In the genomic region with DNA sequence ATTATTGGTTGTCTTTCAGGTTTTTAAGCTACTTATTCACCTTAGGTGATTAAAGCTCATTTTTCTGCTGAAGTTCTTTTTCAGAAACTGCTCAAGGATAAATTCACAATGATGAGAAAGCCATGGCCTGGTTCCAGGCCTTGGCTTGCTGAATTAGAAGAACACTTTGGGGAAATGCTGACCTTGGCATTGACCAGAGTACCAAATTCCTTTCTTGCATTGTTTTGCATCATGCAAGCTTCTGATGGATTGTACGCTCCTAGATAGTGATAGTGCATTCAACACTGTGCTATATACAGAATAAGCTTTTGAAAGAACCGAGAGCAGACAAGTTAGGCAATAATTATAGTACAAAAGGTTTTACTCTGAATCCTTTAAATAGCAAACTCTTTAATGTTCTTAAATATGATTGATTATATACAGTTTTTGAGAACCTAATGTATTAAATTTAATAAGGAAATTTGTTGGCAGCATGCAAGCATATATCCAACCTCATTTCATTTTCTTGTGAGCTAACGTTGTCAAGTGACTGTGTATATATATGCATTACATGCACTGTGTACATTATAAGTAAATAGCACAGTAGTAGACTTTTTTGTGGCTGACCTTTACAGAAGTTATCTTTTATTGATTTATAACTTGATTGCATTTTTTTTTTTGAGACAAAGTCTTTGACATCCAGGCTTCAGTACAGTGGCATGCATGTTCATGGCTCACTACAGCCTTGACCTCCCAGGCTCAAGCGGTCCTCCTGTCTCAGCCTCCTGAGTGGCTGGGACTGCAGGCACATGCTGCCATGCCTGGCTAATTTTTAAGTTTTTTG, we compare ENCODE assay signal across 13 cellular contexts.
DNase-seq lines count a peak whose midpoint lies in the region; ATAC-seq, FAIRE-seq and TF ChIP-seq lines count a peak whose summit lies in the region.
"Had no signal": no experiment of that assay in that cellular context is flagged by ENCODE, and none has a peak within 500 bp of the region (broad histone marks: within the 10 kb centered on the region; RNA-seq: fewer than 3 reads in every experiment).

No MANE protein-coding gene starts in this region.

- DNase-seq in Right ventricle myocardium inferior (ENCODE audit: missing footprints), result no peak
- DNase-seq in cardiac septum (ENCODE audit: low spot score), result no peak
- DNase-seq in fibroblast of gingiva (ENCODE audit: low read depth), result peak; percentile 94
- DNase-seq in mucosa of descending colon, result no peak
- no peak for DNase-seq in SKM-1 (lab: John Stamatoyannopoulos, UW; ENCODE audit: unreplicated experiment)
- no peak for DNase-seq in HTR-8/SVneo (ENCODE audit: insufficient read length, low spot score)
- no peak for DNase-seq in H7
- DNase-seq: activated CD4-positive, alpha-beta T cell treated with anti-CD3 and anti-CD28 coated beads for 36 hours; esophagus squamous epithelium; small intestine had no signal

- no peaks in the 10 kb centered on the region for H3K36me3 ChIP-seq in mucosa of descending colon (ENCODE audit: low read depth)
- H3K36me3 ChIP-seq in H7 (replicated peaks; ENCODE audit: control insufficient read depth, insufficient read depth, low read length), result no peaks in the 10 kb centered on the region
- H3K36me3 ChIP-seq: esophagus squamous epithelium had no signal

- H3K27me3 ChIP-seq in H7 (ENCODE audit: control insufficient read depth, insufficient read depth, low read length), result no peaks in the 10 kb centered on the region
- H3K27me3 ChIP-seq: esophagus squamous epithelium had no signal

- H3K9me3 ChIP-seq in mucosa of descending colon, result no peaks in the 10 kb centered on the region
- H3K9me3 ChIP-seq: esophagus squamous epithelium had no signal

- peaks cover 16% of the 10 kb centered on the region for H3K4me1 ChIP-seq in mucosa of descending colon (ENCODE audit: low read depth)

- no peak for FAIRE-seq in HTR-8/SVneo (lab: Jason Lieb, UNC)
- FAIRE-seq: D721Med, islet of Langerhans, small intestine had no signal

- H3K4me3 ChIP-seq in mucosa of descending colon (no peak overlapping the region), H7 (ENCODE audit: insufficient read depth, low read depth, low read length) (no peak overlapping the region)
- H3K4me3 ChIP-seq: esophagus squamous epithelium had no signal

- intact Hi-C loops in Right ventricle myocardium inferior (cut with DNase I) (no loop called here), cardiac septum (cut with DNase I) (no loop called here), mucosa of descending colon (cut with DNase I, micrococcal nuclease) (no loop called here)

- TF ChIP-seq CTCF in mucosa of descending colon (IDR thresholded peaks at IDR 0.05), result no peak

- ATAC-seq in Right ventricle myocardium inferior (peak; percentile 75), mucosa of descending colon (peak; percentile 52), HG02970 (IDR thresholded peaks at IDR 0.05; ENCODE audit: low FRiP score, unreplicated experiment) (no peak)
- ATAC-seq: activated CD4-positive, alpha-beta T cell treated with anti-CD3 and anti-CD28 coated beads for 36 hours had no signal
